1 cellular context compared by ENCODE assay signal in genomic region chr19:3453840-3454239, GRCh38.
TF ChIP-seq lines count a peak whose summit lies in the region.

No MANE protein-coding gene starts in this region.

TF ChIP-seq in HEK293, 187 proteins besides CTCF, POLR2A, EP300 and RAD21 (continued from another document):
- no peak for TF ChIP-seq ZNF280D (tag by site-specific recombination; IDR thresholded peaks at IDR 0.05)
- peak; percentile 23; the same call in 1 of the 2 replicates for TF ChIP-seq HIC1 (tag by site-specific recombination; IDR thresholded peaks at IDR 0.05)
